In genomic region chr18:62335494-62335893, GRCh38 we compare ENCODE assay signal across 1 cellular context.
TF ChIP-seq lines count a peak whose summit lies in the region.

No MANE protein-coding gene starts in this region.

TF ChIP-seq in HEK293, 187 proteins besides CTCF, POLR2A, EP300 and RAD21 (continued from another document):
- TF ChIP-seq ZBTB6 (tag by site-specific recombination; IDR thresholded peaks at IDR 0.05), result no peak
- TF ChIP-seq ZSCAN16 (tag by site-specific recombination; IDR thresholded peaks at IDR 0.05), result no peak
- no peak for TF ChIP-seq ZNF221 (tag by site-specific recombination; IDR thresholded peaks at IDR 0.05; ENCODE audit: borderline replicate concordance)
- no peak for TF ChIP-seq ZNF266 (tag by site-specific recombination; IDR thresholded peaks at IDR 0.05; ENCODE audit: low read depth)
